Comparison of ENCODE assay signal across 8 cellular contexts in the genomic region with DNA sequence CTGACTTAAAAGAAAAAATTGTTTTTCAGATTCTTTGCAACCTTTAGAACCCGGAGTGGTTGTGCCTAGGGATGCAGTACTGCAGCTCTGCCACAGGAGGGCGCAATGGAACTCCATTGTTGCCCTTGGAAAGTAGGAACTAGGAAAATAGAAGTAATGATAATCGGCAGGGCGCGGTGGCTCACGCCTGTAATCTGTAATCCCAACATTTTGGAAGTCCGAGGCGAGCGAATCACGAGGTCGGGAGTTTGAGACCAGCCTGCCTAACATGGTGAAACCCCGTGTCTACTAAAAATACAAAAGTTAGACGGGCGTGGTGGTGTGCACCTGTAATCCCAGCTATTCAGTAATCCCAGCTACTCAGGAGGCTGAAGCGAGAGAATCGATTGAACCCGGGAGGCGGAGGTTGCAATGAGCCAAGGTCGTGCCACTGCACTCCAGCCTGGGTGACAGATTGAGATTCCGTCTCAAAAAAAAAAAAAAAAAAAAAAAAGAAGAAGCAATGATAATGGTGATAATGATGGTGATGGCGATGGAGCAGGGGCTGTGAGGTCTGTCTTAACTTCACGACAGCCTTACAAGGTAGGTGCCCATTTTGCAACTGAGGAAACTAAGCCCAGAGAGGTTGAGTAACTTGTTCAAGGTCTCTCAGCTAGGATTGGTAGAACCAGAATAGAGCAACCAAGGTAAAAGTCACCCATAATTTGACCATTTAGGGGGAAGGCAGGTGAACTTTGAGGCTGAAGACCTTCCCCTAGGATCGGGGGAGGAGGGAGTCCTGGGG. TPM values are rescaled to one million over a fixed set of nuclear protein-coding genes. Genes with fewer than 3 reads are reported as not detected.
DNase-seq lines count a peak whose midpoint lies in the region; ATAC-seq, FAIRE-seq and TF ChIP-seq lines count a peak whose summit lies in the region.

No MANE protein-coding gene starts in this region.

- no peak for DNase-seq in GM12891 (ENCODE audit: insufficient read length, low spot score)
- DNase-seq in RPMI7951 (ENCODE audit: low read depth) = peak; percentile 29
- DNase-seq in activated T-helper 2 cell treated with anti-CD3 and anti-CD28 coated beads, Interferon-gamma antibody, Interleukin-2, Interleukin-4, amounts not matched to agents 10 μg/mL and 5 μg/mL and 100 μg/mL, durations not matched to agents 14 hours and 24 hours and 36 hours (ENCODE audit: low spot score) = peak; percentile 43
- DNase-seq in glutamatergic neuron = peak; percentile 84
- DNase-seq in sciatic nerve (ENCODE audit: low spot score) = peak; percentile 75
- DNase-seq in NCI-H446 treated with DMSO at 0.1 percent for 48 hours (lab: John Stamatoyannopoulos, UW) = no peak

- H3K4me3 Mint-ChIP-seq in activated T-helper 2 cell treated with anti-CD3 and anti-CD28 coated beads, Interferon-gamma antibody, Interleukin-2, Interleukin-4, amounts not matched to agents 10 μg/mL and 5 μg/mL and 100 μg/mL, durations not matched to agents 14 hours and 24 hours and 36 hours (ENCODE audit: low read depth) = no peak overlapping the region
- no peak overlapping the region for H3K4me3 Mint-ChIP-seq in glutamatergic neuron (ENCODE audit: unreplicated experiment)

- peak; percentile 65 for FAIRE-seq in A204.1 (lab: Jason Lieb, UNC)
- no peak for FAIRE-seq in GM12891 (lab: Jason Lieb, UNC)

- TF ChIP-seq CTCF in glutamatergic neuron (IDR thresholded peaks at IDR 0.05; ENCODE audit: partially characterized antibody, unreplicated experiment) = peak; percentile 94

- TF ChIP-seq POLR2A in GM12891 (IDR thresholded peaks at IDR 0.05; ENCODE audit: low read depth, low read length) = no peak

- H3K9me3 Mint-ChIP-seq in activated T-helper 2 cell treated with anti-CD3 and anti-CD28 coated beads, Interferon-gamma antibody, Interleukin-2, Interleukin-4, amounts not matched to agents 10 μg/mL and 5 μg/mL and 100 μg/mL, durations not matched to agents 14 hours and 24 hours and 36 hours = no peaks in the 10 kb centered on the region
- peaks cover 12% of the 10 kb centered on the region for H3K9me3 Mint-ChIP-seq in glutamatergic neuron (ENCODE audit: unreplicated experiment)

- intact Hi-C loops in activated T-helper 2 cell treated with anti-CD3 and anti-CD28 coated beads, Interferon-gamma antibody, Interleukin-2, Interleukin-4, amounts not matched to agents 10 μg/mL and 5 μg/mL and 100 μg/mL, durations not matched to agents 14 hours and 24 hours and 36 hours (cut with micrococcal nuclease) = no loop called here
- intact Hi-C loops in sciatic nerve (cut with DNase I) = no loop called here

- ATAC-seq in sciatic nerve (no peak), GM21390 (IDR thresholded peaks at IDR 0.05; ENCODE audit: unreplicated experiment) (no peak)

- no peak overlapping the region for H3K27ac Mint-ChIP-seq in activated T-helper 2 cell treated with anti-CD3 and anti-CD28 coated beads, Interferon-gamma antibody, Interleukin-2, Interleukin-4, amounts not matched to agents 10 μg/mL and 5 μg/mL and 100 μg/mL, durations not matched to agents 14 hours and 24 hours and 36 hours
- no peak overlapping the region for H3K27ac Mint-ChIP-seq in glutamatergic neuron (ENCODE audit: unreplicated experiment)

- peaks cover 5% of the 10 kb centered on the region for H3K4me1 Mint-ChIP-seq in activated T-helper 2 cell treated with anti-CD3 and anti-CD28 coated beads, Interferon-gamma antibody, Interleukin-2, Interleukin-4, amounts not matched to agents 10 μg/mL and 5 μg/mL and 100 μg/mL, durations not matched to agents 14 hours and 24 hours and 36 hours (ENCODE audit: low read depth)
- H3K4me1 Mint-ChIP-seq in glutamatergic neuron (ENCODE audit: low read depth, unreplicated experiment) = no peaks in the 10 kb centered on the region

- H3K36me3 Mint-ChIP-seq in activated T-helper 2 cell treated with anti-CD3 and anti-CD28 coated beads, Interferon-gamma antibody, Interleukin-2, Interleukin-4, amounts not matched to agents 10 μg/mL and 5 μg/mL and 100 μg/mL, durations not matched to agents 14 hours and 24 hours and 36 hours (ENCODE audit: low read depth) = no peaks in the 10 kb centered on the region
- no peaks in the 10 kb centered on the region for H3K36me3 Mint-ChIP-seq in glutamatergic neuron (ENCODE audit: unreplicated experiment)

- H3K27me3 Mint-ChIP-seq in activated T-helper 2 cell treated with anti-CD3 and anti-CD28 coated beads, Interferon-gamma antibody, Interleukin-2, Interleukin-4, amounts not matched to agents 10 μg/mL and 5 μg/mL and 100 μg/mL, durations not matched to agents 14 hours and 24 hours and 36 hours (ENCODE audit: low read depth) = peaks cover 4% of the 10 kb centered on the region
- peaks cover 4% of the 10 kb centered on the region for H3K27me3 Mint-ChIP-seq in glutamatergic neuron (ENCODE audit: unreplicated experiment)

TF ChIP-seq in GM12891, 5 proteins besides CTCF, POLR2A, EP300 and RAD21:
- TF ChIP-seq POU2F2 (IDR thresholded peaks at IDR 0.05; ENCODE audit: low read depth, low read length) (no peak), SPI1 (IDR thresholded peaks at IDR 0.05; ENCODE audit: low read depth, low read length) (0 out of 2 replicates have a peak, but pooled peaks have one; percentile 5)
TF ChIP-seq in GM12891: peak in this region for 1.

RNA-seq across cellular contexts. Expression of gene ADAMTS10, which starts 5.5 kb away (rescaled TPM):
- polyA plus RNA-seq in GM12891 (2012; ENCODE audit: low read depth, missing spikeins) = 0.26 TPM
- total RNA-seq in RPMI7951 (2014; rRNA removed; shearing (Covaris generic)) = not detected in 2 replicates
- total RNA-seq in activated T-helper 2 cell treated with anti-CD3 and anti-CD28 coated beads, Interferon-gamma antibody, Interleukin-2, Interleukin-4, amounts not matched to agents 10 μg/mL and 5 μg/mL and 100 μg/mL, durations not matched to agents 14 hours and 24 hours and 36 hours = 0.71 and 0.80 TPM in 2 replicates
- total RNA-seq in glutamatergic neuron (ENCODE audit: unreplicated experiment) (87.6 TPM), sciatic nerve (60.1 TPM)

RNA-seq across cellular contexts. Expression of gene NFILZ, which starts 14.4 kb away (rescaled TPM):
- not detected for polyA plus RNA-seq in GM12891 (2012; ENCODE audit: low read depth, missing spikeins)
- not detected in 2 replicates for total RNA-seq in RPMI7951 (2014; rRNA removed; shearing (Covaris generic))
- total RNA-seq in activated T-helper 2 cell treated with anti-CD3 and anti-CD28 coated beads, Interferon-gamma antibody, Interleukin-2, Interleukin-4, amounts not matched to agents 10 μg/mL and 5 μg/mL and 100 μg/mL, durations not matched to agents 14 hours and 24 hours and 36 hours = not detected in 2 replicates
- total RNA-seq in glutamatergic neuron (ENCODE audit: unreplicated experiment) (not detected), sciatic nerve (not detected)

RNA-seq across cellular contexts. Expression of gene MYO1F, which starts 38.8 kb away (rescaled TPM):
- 7.4 TPM for polyA plus RNA-seq in GM12891 (2012; ENCODE audit: low read depth, missing spikeins)
- total RNA-seq in RPMI7951 (2014; rRNA removed; shearing (Covaris generic)) = 0.36 and 0.49 TPM in 2 replicates
- 43.9 and 47.4 TPM in 2 replicates for total RNA-seq in activated T-helper 2 cell treated with anti-CD3 and anti-CD28 coated beads, Interferon-gamma antibody, Interleukin-2, Interleukin-4, amounts not matched to agents 10 μg/mL and 5 μg/mL and 100 μg/mL, durations not matched to agents 14 hours and 24 hours and 36 hours
- total RNA-seq in glutamatergic neuron (ENCODE audit: unreplicated experiment) (0.10 TPM), sciatic nerve (60.9 TPM)

Comparison
In these comparisons a context has a peak if more than half of its experiments do, and no peak if none do; other contexts are left out.
1. DNase-seq: peak in RPMI7951 (single experiment), activated T-helper 2 cell treated with anti-CD3 and anti-CD28 coated beads, Interferon-gamma antibody, Interleukin-2, Interleukin-4, amounts not matched to agents 10 μg/mL and 5 μg/mL and 100 μg/mL, durations not matched to agents 14 hours and 24 hours and 36 hours (single experiment), glutamatergic neuron (single experiment) and sciatic nerve (single experiment); none in GM12891 (single experiment) and NCI-H446 treated with DMSO at 0.1 percent for 48 hours (single experiment).
2. RNA of gene ADAMTS10, which starts 5.5 kb away (total RNA-seq): 87.6 TPM in glutamatergic neuron (single experiment) and 60.1 TPM in sciatic nerve (single experiment); 0.71 to 0.80 TPM in activated T-helper 2 cell treated with anti-CD3 and anti-CD28 coated beads, Interferon-gamma antibody, Interleukin-2, Interleukin-4, amounts not matched to agents 10 μg/mL and 5 μg/mL and 100 μg/mL, durations not matched to agents 14 hours and 24 hours and 36 hours and not detected in RPMI7951; every median in the first group is over 10 times any median in the second.
3. RNA of gene MYO1F, which starts 38.8 kb away (total RNA-seq): 60.9 TPM in sciatic nerve (single experiment) and 43.9 to 47.4 TPM in activated T-helper 2 cell treated with anti-CD3 and anti-CD28 coated beads, Interferon-gamma antibody, Interleukin-2, Interleukin-4, amounts not matched to agents 10 μg/mL and 5 μg/mL and 100 μg/mL, durations not matched to agents 14 hours and 24 hours and 36 hours; 0.36 to 0.49 TPM in RPMI7951 and 0.10 TPM in glutamatergic neuron (single experiment); every median in the first group is over 10 times any median in the second.